In genomic region chr17:4444782-4445473, GRCh38 we compare ENCODE assay signal across 1 cellular context.
TF ChIP-seq lines count a peak whose summit lies in the region.

No MANE protein-coding gene starts in this region.

TF ChIP-seq in SK-N-SH, 30 proteins besides CTCF, POLR2A, EP300 and RAD21:
- peak; percentile 81 for TF ChIP-seq GATA2 (CRISPR knock-in tag; IDR thresholded peaks at IDR 0.05)
- no peak for TF ChIP-seq ELF1 (IDR thresholded peaks at IDR 0.05)
- TF ChIP-seq NRF1 (IDR thresholded peaks at IDR 0.05; ENCODE audit: low read depth, low read length): no peak
- TF ChIP-seq REST (IDR thresholded peaks at IDR 0.05; ENCODE audit: low read depth, low read length): no peak
- TF ChIP-seq EZH2phosphoT487 (IDR thresholded peaks at IDR 0.05; ENCODE audit: borderline replicate concordance, low read depth): no peak
- TF ChIP-seq, protein P1, sequence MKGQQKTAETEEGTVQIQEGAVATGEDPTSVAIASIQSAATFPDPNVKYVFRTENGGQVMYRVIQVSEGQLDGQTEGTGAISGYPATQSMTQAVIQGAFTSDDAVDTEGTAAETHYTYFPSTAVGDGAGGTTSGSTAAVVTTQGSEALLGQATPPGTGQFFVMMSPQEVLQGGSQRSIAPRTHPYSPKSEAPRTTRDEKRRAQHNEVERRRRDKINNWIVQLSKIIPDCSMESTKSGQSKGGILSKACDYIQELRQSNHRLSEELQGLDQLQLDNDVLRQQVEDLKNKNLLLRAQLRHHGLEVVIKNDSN (IDR thresholded peaks at IDR 0.05; ENCODE audit: borderline replicate concordance, low read depth): no peak
- TF ChIP-seq FOXJ3 (CRISPR knock-in tag; IDR thresholded peaks at IDR 0.05): no peak
- TF ChIP-seq, protein P2, sequence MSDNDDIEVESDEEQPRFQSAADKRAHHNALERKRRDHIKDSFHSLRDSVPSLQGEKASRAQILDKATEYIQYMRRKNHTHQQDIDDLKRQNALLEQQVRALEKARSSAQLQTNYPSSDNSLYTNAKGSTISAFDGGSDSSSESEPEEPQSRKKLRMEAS (IDR thresholded peaks at IDR 0.05; ENCODE audit: low read depth): no peak
- TF ChIP-seq TAF1 (IDR thresholded peaks at IDR 0.05; ENCODE audit: borderline replicate concordance, low read depth, low read length): no peak
- no peak for TF ChIP-seq YY1 (IDR thresholded peaks at IDR 0.05; ENCODE audit: low read depth)
- no peak for TF ChIP-seq FOXM1 (IDR thresholded peaks at IDR 0.05; ENCODE audit: low read depth)
- no peak for TF ChIP-seq MEF2A (IDR thresholded peaks at IDR 0.05; ENCODE audit: borderline replicate concordance, low read depth)
- TF ChIP-seq, protein P3, sequence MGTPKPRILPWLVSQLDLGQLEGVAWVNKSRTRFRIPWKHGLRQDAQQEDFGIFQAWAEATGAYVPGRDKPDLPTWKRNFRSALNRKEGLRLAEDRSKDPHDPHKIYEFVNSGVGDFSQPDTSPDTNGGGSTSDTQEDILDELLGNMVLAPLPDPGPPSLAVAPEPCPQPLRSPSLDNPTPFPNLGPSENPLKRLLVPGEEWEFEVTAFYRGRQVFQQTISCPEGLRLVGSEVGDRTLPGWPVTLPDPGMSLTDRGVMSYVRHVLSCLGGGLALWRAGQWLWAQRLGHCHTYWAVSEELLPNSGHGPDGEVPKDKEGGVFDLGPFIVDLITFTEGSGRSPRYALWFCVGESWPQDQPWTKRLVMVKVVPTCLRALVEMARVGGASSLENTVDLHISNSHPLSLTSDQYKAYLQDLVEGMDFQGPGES (IDR thresholded peaks at IDR 0.05; ENCODE audit: low read depth, low read length): no peak
- no peak for TF ChIP-seq CHD2 (IDR thresholded peaks at IDR 0.05; ENCODE audit: low read length, partially characterized antibody)
- TF ChIP-seq MXI1 (IDR thresholded peaks at IDR 0.05; ENCODE audit: low read depth, low read length): no peak
- TF ChIP-seq ZBTB33 (IDR thresholded peaks at IDR 0.05; ENCODE audit: borderline replicate concordance, low read depth): no peak
- no peak for TF ChIP-seq RCOR1 (IDR thresholded peaks at IDR 0.05; ENCODE audit: low read length)
- no peak for TF ChIP-seq USF2 (IDR thresholded peaks at IDR 0.05; ENCODE audit: borderline replicate concordance, low read depth, low read length)
- TF ChIP-seq, protein P4, sequence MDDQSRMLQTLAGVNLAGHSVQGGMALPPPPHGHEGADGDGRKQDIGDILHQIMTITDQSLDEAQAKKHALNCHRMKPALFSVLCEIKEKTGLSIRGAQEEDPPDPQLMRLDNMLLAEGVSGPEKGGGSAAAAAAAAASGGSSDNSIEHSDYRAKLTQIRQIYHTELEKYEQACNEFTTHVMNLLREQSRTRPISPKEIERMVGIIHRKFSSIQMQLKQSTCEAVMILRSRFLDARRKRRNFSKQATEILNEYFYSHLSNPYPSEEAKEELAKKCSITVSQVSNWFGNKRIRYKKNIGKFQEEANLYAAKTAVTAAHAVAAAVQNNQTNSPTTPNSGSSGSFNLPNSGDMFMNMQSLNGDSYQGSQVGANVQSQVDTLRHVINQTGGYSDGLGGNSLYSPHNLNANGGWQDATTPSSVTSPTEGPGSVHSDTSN (IDR thresholded peaks at IDR 0.05): no peak
- TF ChIP-seq FOSL2 (IDR thresholded peaks at IDR 0.05; ENCODE audit: borderline replicate concordance, low read depth): 0 out of 2 replicates have a peak, but pooled peaks have one; percentile 3
- no peak for TF ChIP-seq RXRA (IDR thresholded peaks at IDR 0.05; ENCODE audit: borderline replicate concordance, low read depth)
- TF ChIP-seq TEAD4 (IDR thresholded peaks at IDR 0.05; ENCODE audit: borderline replicate concordance, insufficient read depth): no peak
- peak; percentile 81 for TF ChIP-seq NFIC (IDR thresholded peaks at IDR 0.05; ENCODE audit: borderline replicate concordance)
- peak; percentile 61; the same call in 1 of the 2 replicates for TF ChIP-seq TCF12 (IDR thresholded peaks at IDR 0.05)
- TF ChIP-seq SIN3A (IDR thresholded peaks at IDR 0.05; ENCODE audit: borderline replicate concordance, low read depth, low read length): no peak
- TF ChIP-seq SMC3 (IDR thresholded peaks at IDR 0.05; ENCODE audit: low read depth, low read length): no peak
- no peak for TF ChIP-seq JUND (IDR thresholded peaks at IDR 0.05)
